In genomic region chr18:26549486-26550435, GRCh38 we compare ENCODE assay signal across 8 cellular contexts. TPM values are rescaled to one million over a fixed set of nuclear protein-coding genes. Genes with fewer than 3 reads are reported as not detected.
DNase-seq lines count a peak whose midpoint lies in the region; ATAC-seq and TF ChIP-seq lines count a peak whose summit lies in the region.

No MANE protein-coding gene starts in this region.

- H3K9me3 Mint-ChIP-seq in activated CD8-positive, alpha-beta T cell treated with anti-CD3 and anti-CD28 coated beads, Interleukin-2, amount 10 ng/mL, durations not matched to agents 7 days and 5 days (ENCODE audit: insufficient read depth) = no peaks in the 10 kb centered on the region
- H3K9me3 Mint-ChIP-seq in naive B cell = no peaks in the 10 kb centered on the region

- TF ChIP-seq CTCF in GM12865 (IDR thresholded peaks at IDR 0.05; ENCODE audit: insufficient read depth, low read depth, low read length, missing control alignments) (no peak), fibroblast of mammary gland (conservative IDR thresholded peaks at IDR 0.05; ENCODE audit: control insufficient read depth, insufficient read depth, low read depth, low read length) (no peak)

- DNase-seq in A172 (ENCODE audit: low spot score) = peak; percentile 51
- peak; percentile 56 for DNase-seq in GM12865 (ENCODE audit: low read depth)
- peak; percentile 70 for DNase-seq in NCI-H1105 (lab: John Stamatoyannopoulos, UW)
- DNase-seq in activated CD8-positive, alpha-beta T cell treated with anti-CD3 and anti-CD28 coated beads, Interleukin-2, amount 10 ng/mL, durations not matched to agents 7 days and 5 days = no peak
- peak; percentile 68 for DNase-seq in fibroblast of mammary gland (ENCODE audit: low read depth)
- DNase-seq in naive B cell = no peak
- peak; percentile 79 to 90 for DNase-seq in aorta

- H3K36me3 Mint-ChIP-seq in activated CD8-positive, alpha-beta T cell treated with anti-CD3 and anti-CD28 coated beads, Interleukin-2, amount 10 ng/mL, durations not matched to agents 7 days and 5 days (ENCODE audit: low read depth) = peaks cover 4% of the 10 kb centered on the region
- H3K36me3 Mint-ChIP-seq in naive B cell = no peaks in the 10 kb centered on the region

- intact Hi-C loops in aorta (cut with DNase I) = loop anchor here (5.0 to 10.0 kb wide), 4 partner anchors 98 to 325 kb away; partner anchors contain the start of gene TAF4B (in 1 of the 2)

- H3K4me1 Mint-ChIP-seq in activated CD8-positive, alpha-beta T cell treated with anti-CD3 and anti-CD28 coated beads, Interleukin-2, amount 10 ng/mL, durations not matched to agents 7 days and 5 days (ENCODE audit: low read depth) = peaks cover 26% of the 10 kb centered on the region
- peaks cover 16 to 32% (median 16%) of the 10 kb centered on the region in 3 donors for H3K4me1 Mint-ChIP-seq in naive B cell

- H3K4me3 ChIP-seq in GM12865 (ENCODE audit: low read depth, low read length) (peak overlapping the region; percentile 86), fibroblast of mammary gland (ENCODE audit: control insufficient read depth, low read depth, low read length) (peak overlapping the region; percentile 63), aorta (ENCODE audit: low read length in 2 of 2) (peak overlapping the region; percentile 73 to 91)

- H3K27me3 ChIP-seq in aorta (ENCODE audit: control insufficient read depth in 1 of 2, insufficient read depth in 2 of 2, low read length in 1 of 2) = no peaks in the 10 kb centered on the region

- H3K9me3 ChIP-seq in aorta (ENCODE audit: control insufficient read depth, low read length) = no peaks in the 10 kb centered on the region

- H3K4me1 ChIP-seq in aorta (ENCODE audit: control insufficient read depth in 1 of 2, insufficient read depth in 2 of 2, low read length in 2 of 2) = no peaks in the 10 kb centered on the region

- CTCF ChIA-PET in activated CD8-positive, alpha-beta T cell treated with anti-CD3 and anti-CD28 coated beads, Interleukin-2, amount 10 ng/mL, durations not matched to agents 7 days and 5 days (lab: Charles Lee) = no interaction called here

- H3K27me3 Mint-ChIP-seq in activated CD8-positive, alpha-beta T cell treated with anti-CD3 and anti-CD28 coated beads, Interleukin-2, amount 10 ng/mL, durations not matched to agents 7 days and 5 days (ENCODE audit: low read depth) = peaks cover 45% of the 10 kb centered on the region
- H3K27me3 Mint-ChIP-seq in naive B cell = peaks cover 31 to 47% (median 41%) of the 10 kb centered on the region in 3 donors

- H3K4me3 Mint-ChIP-seq in activated CD8-positive, alpha-beta T cell treated with anti-CD3 and anti-CD28 coated beads, Interleukin-2, amount 10 ng/mL, durations not matched to agents 7 days and 5 days = peak overlapping the region; percentile 54
- H3K4me3 Mint-ChIP-seq in naive B cell = peak overlapping the region; percentile 70 to 86 (median 82)

- 0% methylated on average over 59 to 69 of the region's 69 CpGs for WGBS in aorta, 2 donors

- POLR2A ChIA-PET in activated CD8-positive, alpha-beta T cell treated with anti-CD3 and anti-CD28 coated beads, Interleukin-2, amount 10 ng/mL, durations not matched to agents 7 days and 5 days (lab: Charles Lee) = no interaction called here

- peak overlapping the region in 1 of 2 donors; percentile 13 for H3K27ac ChIP-seq in aorta (ENCODE audit: low read depth in 1 of 2, low read length in 2 of 2)

- ATAC-seq in activated CD8-positive, alpha-beta T cell treated with anti-CD3 and anti-CD28 coated beads, Interleukin-2, amount 10 ng/mL, durations not matched to agents 7 days and 5 days = no peak
- ATAC-seq in naive B cell (ENCODE audit: low read depth in 2 of 2) (no peak), aorta (ENCODE audit: low FRiP score) (peak; percentile 80), GM19351 (IDR thresholded peaks at IDR 0.05; ENCODE audit: unreplicated experiment) (no peak)

- no peaks in the 10 kb centered on the region for H3K36me3 ChIP-seq in aorta (ENCODE audit: control insufficient read depth in 1 of 2, insufficient read depth in 2 of 2, low read length in 1 of 2)

- no peak overlapping the region for H3K27ac Mint-ChIP-seq in activated CD8-positive, alpha-beta T cell treated with anti-CD3 and anti-CD28 coated beads, Interleukin-2, amount 10 ng/mL, durations not matched to agents 7 days and 5 days
- peak overlapping the region in 1 of 6 donors; percentile 76 for H3K27ac Mint-ChIP-seq in naive B cell

RNA-seq across cellular contexts. Expression of gene KCTD1, which starts 1.4 kb away (rescaled TPM):
- 12.3 and 17.8 TPM in 2 replicates for total RNA-seq in A172 (2014; rRNA removed; shearing (Covaris generic))
- 1 to 10 TPM; 3.0 to 3.5 TPM for total RNA-seq in activated CD8-positive, alpha-beta T cell treated with anti-CD3 and anti-CD28 coated beads, Interleukin-2, amount 10 ng/mL, durations not matched to agents 7 days and 5 days
- polyA plus RNA-seq in naive B cell (ENCODE audit: low read depth in 6 of 6) (not detected), aorta (1 to 10 TPM; 5.1 to 7.9 TPM)
- 10 to 100 TPM; 10.7 to 13.2 TPM for total RNA-seq in aorta

Comparison
In these comparisons a context has a peak if more than half of its experiments do, and no peak if none do; other contexts are left out.
1. DNase-seq: peak in A172 (single experiment), GM12865 (single experiment), NCI-H1105 (single experiment), fibroblast of mammary gland (single experiment) and aorta (2 of 2); none in activated CD8-positive, alpha-beta T cell treated with anti-CD3 and anti-CD28 coated beads, Interleukin-2, amount 10 ng/mL, durations not matched to agents 7 days and 5 days (single experiment) and naive B cell (single experiment).
2. Peak in every context shown above with its lines, with median percentiles within 50 percentile points of each other: H3K4me3 ChIP-seq.